8 cellular contexts compared by ENCODE assay signal in the genomic region with DNA sequence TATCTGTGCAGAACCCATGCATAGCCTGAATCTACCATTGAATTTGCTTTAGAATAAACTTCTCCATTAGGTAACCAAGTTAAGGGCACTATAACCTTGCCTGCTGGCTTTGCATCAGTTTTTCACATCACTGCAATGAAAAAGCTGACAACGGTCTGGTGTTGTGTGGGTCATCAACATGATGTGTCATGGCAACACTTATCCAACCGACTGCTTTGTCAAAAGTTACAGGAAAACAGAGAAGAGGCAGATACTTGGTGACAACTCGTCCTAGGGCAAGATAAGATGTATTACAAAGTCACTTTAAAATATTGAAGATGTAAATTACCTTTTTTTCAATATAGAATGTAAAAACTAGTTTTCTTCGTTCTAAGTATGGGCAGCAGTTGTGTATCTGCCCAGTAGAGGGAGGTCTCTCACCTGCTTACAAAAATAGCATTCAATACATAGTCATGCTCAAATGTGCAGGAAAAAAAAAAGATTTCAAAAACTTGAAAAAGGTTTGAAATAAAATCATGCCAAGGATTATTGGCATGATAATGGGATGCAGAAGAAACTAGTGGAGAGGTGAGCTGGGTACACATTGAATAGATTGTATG.
DNase-seq lines count a peak whose midpoint lies in the region; ATAC-seq and TF ChIP-seq lines count a peak whose summit lies in the region.

No MANE protein-coding gene starts in this region.

- intact Hi-C loops in sciatic nerve (cut with DNase I), result no loop called here

- ATAC-seq in sciatic nerve (peak; percentile 82), GM19452 (IDR thresholded peaks at IDR 0.05; ENCODE audit: unreplicated experiment) (no peak)

- H3K4me3 ChIP-seq in epithelial cell of esophagus (ENCODE audit: low read length), result no peak overlapping the region

- TF ChIP-seq CTCF in epithelial cell of esophagus (IDR thresholded peaks at IDR 0.05; ENCODE audit: insufficient read depth, low read depth, low read length, missing control alignments), result peak; percentile 89

- DNase-seq in NCI-H345 (lab: John Stamatoyannopoulos, UW) (peak; percentile 12), NCI-H345 treated with DMSO at 0.1 percent for 48 hours (lab: John Stamatoyannopoulos, UW; ENCODE audit: unreplicated experiment) (no peak), NCI-H146 treated with DMSO at 0.1 percent for 48 hours (lab: John Stamatoyannopoulos, UW; ENCODE audit: unreplicated experiment) (peak; percentile 28), epithelial cell of esophagus (ENCODE audit: low read depth) (peak; percentile 49), sciatic nerve (ENCODE audit: low spot score) (no peak), NOMO-1 (lab: John Stamatoyannopoulos, UW; ENCODE audit: unreplicated experiment in 2 of 2) (no peak)
- DNase-seq in stimulated activated CD4-positive, alpha-beta T cell treated with anti-CD3 and anti-CD28 coated beads, Interleukin-1b, Interleukin-23, amount 100 ng/mL, for 48 hours, result no peak

Comparison
In these comparisons a context has a peak if more than half of its experiments do, and no peak if none do; other contexts are left out.
1. DNase-seq: peak in NCI-H345 (single experiment), NCI-H146 treated with DMSO at 0.1 percent for 48 hours (single experiment) and epithelial cell of esophagus (single experiment); none in NCI-H345 treated with DMSO at 0.1 percent for 48 hours (single experiment), sciatic nerve (single experiment), stimulated activated CD4-positive, alpha-beta T cell treated with anti-CD3 and anti-CD28 coated beads, Interleukin-1b, Interleukin-23, amount 100 ng/mL, for 48 hours (single experiment) and NOMO-1 (0 of 2).